Comparison of ENCODE assay signal across 7 cellular contexts in the genomic region with DNA sequence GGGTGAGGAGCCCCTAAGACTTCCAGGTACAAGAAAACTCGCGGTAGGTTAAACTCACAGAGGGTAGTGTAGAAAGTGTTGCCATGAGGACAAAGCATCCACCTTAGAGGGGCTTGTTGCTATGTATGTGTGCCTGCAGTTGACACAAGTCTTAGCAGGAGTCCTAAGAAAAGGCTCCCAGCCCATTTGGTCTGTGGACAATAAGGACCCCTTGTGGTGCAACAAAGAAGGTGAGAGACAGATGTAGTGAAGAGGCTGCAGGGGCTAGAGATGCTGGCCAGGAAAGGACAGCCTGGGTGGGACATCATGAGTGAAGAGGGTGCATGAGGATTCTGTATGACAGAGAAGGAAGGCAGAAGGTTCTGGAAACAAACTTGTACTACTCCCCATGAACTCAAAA. TPM values are rescaled to one million over a fixed set of nuclear protein-coding genes. Genes with fewer than 3 reads are reported as not detected.
DNase-seq lines count a peak whose midpoint lies in the region; ATAC-seq and TF ChIP-seq lines count a peak whose summit lies in the region.

No MANE protein-coding gene starts in this region.

- peak overlapping the region in 1 of 10 donors; percentile 8 for H3K4me3 Mint-ChIP-seq in naive thymus-derived CD4-positive, alpha-beta T cell

- peaks cover 24 to 61% (median 52%) of the 10 kb centered on the region in 7 donors for H3K4me1 Mint-ChIP-seq in naive thymus-derived CD4-positive, alpha-beta T cell

- no peak overlapping the region for H3K27ac ChIP-seq in naive thymus-derived CD4-positive, alpha-beta T cell (ENCODE audit: low read depth, low read length)

- peaks cover 0 to 24% (median 4%) of the 10 kb centered on the region in 5 donors for H3K36me3 Mint-ChIP-seq in naive thymus-derived CD4-positive, alpha-beta T cell

- DNase-seq in GM10248 (ENCODE audit: extremely low spot score) (no peak), HFF-Myc (ENCODE audit: extremely low read depth, low read depth) (no peak), RPMI7951 (ENCODE audit: low read depth) (peak; percentile 54), Ammon's horn (ENCODE audit: low spot score) (no peak)
- DNase-seq in central memory CD4-positive, alpha-beta T cell = peak; percentile 59
- peak in 7 of 9 donors; percentile 47 to 71 (median 58) for DNase-seq in naive thymus-derived CD4-positive, alpha-beta T cell

- peak overlapping the region in 8 of 9 donors; percentile 17 to 76 (median 51) for H3K27ac Mint-ChIP-seq in naive thymus-derived CD4-positive, alpha-beta T cell

- no peaks in the 10 kb centered on the region for H3K36me3 ChIP-seq in naive thymus-derived CD4-positive, alpha-beta T cell (ENCODE audit: control insufficient read depth in 2 of 3, insufficient read depth in 3 of 3, low read length in 3 of 3)

- intact Hi-C loops in naive thymus-derived CD4-positive, alpha-beta T cell (cut with micrococcal nuclease) = loop anchor here (1.0 to 10.0 kb wide), 14 partner anchors 20 to 516 kb away; partner anchors contain the start of genes CD55 (in 1 of the 2), EIF2D (in 1 of the 2) and IL20 (in 1 of the 2)

- no peak overlapping the region for H3K4me3 ChIP-seq in HFF-Myc (replicated peaks; ENCODE audit: low read depth, low read length)
- no peak overlapping the region for H3K4me3 ChIP-seq in naive thymus-derived CD4-positive, alpha-beta T cell (ENCODE audit: low read length)

- peak; percentile 76 for TF ChIP-seq CTCF in GM10248 (IDR thresholded peaks at IDR 0.05; ENCODE audit: control extremely low read depth, extremely low read depth, low read depth, missing control alignments)
- peak; percentile 48 for TF ChIP-seq CTCF in HFF-Myc (IDR thresholded peaks at IDR 0.05; ENCODE audit: low read depth, low read length, missing control alignments)

- POLR2A ChIA-PET in GM10248 (lab: Yijun Ruan, JAX) = no interaction called here
- POLR2A ChIA-PET in naive thymus-derived CD4-positive, alpha-beta T cell (lab: Charles Lee) = interaction anchor here (0.6 to 12.8 kb wide), 10 partner anchors 46 to 175 kb away, joined by 3 to 148 read pairs (median 6); no protein-coding TSS in a partner anchor

- H3K9me3 Mint-ChIP-seq in naive thymus-derived CD4-positive, alpha-beta T cell = peaks cover 0 to 15% (median 2%) of the 10 kb centered on the region in 11 donors

- no peaks in the 10 kb centered on the region for H3K27me3 ChIP-seq in naive thymus-derived CD4-positive, alpha-beta T cell (ENCODE audit: control insufficient read depth in 2 of 2, insufficient read depth in 2 of 2, low read length in 2 of 2)

- peak; percentile 90 for ATAC-seq in naive thymus-derived CD4-positive, alpha-beta T cell
- no peak for ATAC-seq in HG02970 (IDR thresholded peaks at IDR 0.05; ENCODE audit: low FRiP score, unreplicated experiment)

- CTCF ChIA-PET in GM10248 (lab: Yijun Ruan, JAX) = interaction anchor here (0.6 to 18.2 kb wide), 54 partner anchors 9 to 329 kb away, joined by 3 to 464 read pairs (median 5); partner anchors contain the start of genes DYRK3, EIF2D, IL10 and IL19
- CTCF ChIA-PET in naive thymus-derived CD4-positive, alpha-beta T cell (lab: Charles Lee) = interaction anchor here (0.6 to 11.8 kb wide), 28 partner anchors 8 to 280 kb away, joined by 3 to 329 read pairs (median 6); partner anchors contain the start of genes C4BPB, FCMR, IL10 and IL20

- H3K27me3 Mint-ChIP-seq in naive thymus-derived CD4-positive, alpha-beta T cell = peaks cover 0 to 12% (median 0%) of the 10 kb centered on the region in 5 donors

- peaks cover 30 to 42% of the 10 kb centered on the region in 2 donors for H3K4me1 ChIP-seq in naive thymus-derived CD4-positive, alpha-beta T cell (ENCODE audit: control insufficient read depth in 2 of 2, insufficient read depth in 2 of 2, low read length in 2 of 2)

- H3K9me3 ChIP-seq in naive thymus-derived CD4-positive, alpha-beta T cell (ENCODE audit: control insufficient read depth in 2 of 3, low read length in 3 of 3) = no peaks in the 10 kb centered on the region

RNA-seq across cellular contexts. Expression of gene IL10, which starts 36.3 kb away (rescaled TPM):
- not detected in 2 replicates for total RNA-seq in RPMI7951 (2014; rRNA removed; shearing (Covaris generic))
- 1 to 10 TPM in 2 of 5 experiments, under 1 TPM in 2, not detected in 1; 0.19 to 2.7 (median 0.69) TPM for total RNA-seq in naive thymus-derived CD4-positive, alpha-beta T cell
- not detected for polyA plus RNA-seq in naive thymus-derived CD4-positive, alpha-beta T cell

RNA-seq across cellular contexts. Expression of gene IL19, which starts 38.0 kb away (rescaled TPM):
- 0.24 TPM in 1 of 2 replicates, not detected in the other for total RNA-seq in RPMI7951 (2014; rRNA removed; shearing (Covaris generic))
- not detected for total RNA-seq in naive thymus-derived CD4-positive, alpha-beta T cell
- polyA plus RNA-seq in naive thymus-derived CD4-positive, alpha-beta T cell = not detected

RNA-seq across cellular contexts. Expression of gene IL20, which starts 56.8 kb away (rescaled TPM):
- total RNA-seq in RPMI7951 (2014; rRNA removed; shearing (Covaris generic)) = not detected in 2 replicates
- total RNA-seq in naive thymus-derived CD4-positive, alpha-beta T cell = not detected
- not detected for polyA plus RNA-seq in naive thymus-derived CD4-positive, alpha-beta T cell

Comparison
In these comparisons a context has a peak if more than half of its experiments do, and no peak if none do; other contexts are left out.
1. DNase-seq: peak in RPMI7951 (single experiment), central memory CD4-positive, alpha-beta T cell (single experiment) and naive thymus-derived CD4-positive, alpha-beta T cell (7 of 9); none in GM10248 (single experiment), HFF-Myc (single experiment) and Ammon's horn (single experiment).